12 cellular contexts compared by ENCODE assay signal in genomic region chr10:32050145-32050544, GRCh38. TPM values are rescaled to one million over a fixed set of nuclear protein-coding genes. Genes with fewer than 3 reads are reported as not detected.
A peak's percentile ranks its signal among the peaks of the same experiment; 100 is the strongest.
DNase-seq lines count a peak whose midpoint lies in the region; ATAC-seq, FAIRE-seq and TF ChIP-seq lines count a peak whose summit lies in the region.
"Had no signal": no experiment of that assay in that cellular context is flagged by ENCODE, and none has a peak within 500 bp of the region (broad histone marks: within the 10 kb centered on the region; RNA-seq: fewer than 3 reads in every experiment).

No MANE protein-coding gene starts in this region.

- H3K36me3 Mint-ChIP-seq in type B pancreatic cell = peaks cover 29% of the 10 kb centered on the region

- H3K36me3 ChIP-seq in heart left ventricle (peaks cover 0 to 35% (median 31%) of the 10 kb centered on the region in 9 donors), GM12878 (ENCODE audit: control insufficient read depth in 2 of 2, insufficient read depth in 2 of 2, low read length in 1 of 2) (peaks cover 0 to 8% of the 10 kb centered on the region in 2 experiments; a peak in 3 of 4 replicates)
- H3K36me3 ChIP-seq: pancreas had no signal

- TF ChIP-seq CTCF in heart left ventricle (IDR thresholded peaks at IDR 0.05) = no peak
- no peak for TF ChIP-seq CTCF in GM12878 (IDR thresholded peaks at IDR 0.05 in 2 of 3, conservative IDR thresholded peaks at IDR 0.05 in 1 of 3; ENCODE audit: control insufficient read depth in 2 of 3, extremely low read depth in 1 of 3, insufficient read depth in 1 of 3, low read depth in 3 of 3, low read length in 3 of 3)
- no peak for TF ChIP-seq CTCF in type B pancreatic cell (conservative IDR thresholded peaks at IDR 0.05)

- no peaks in the 10 kb centered on the region; the same call in 1 of the 2 replicates for H4K20me1 ChIP-seq in GM12878 (ENCODE audit: control insufficient read depth, insufficient read depth)

- no peak overlapping the region for H3K9ac ChIP-seq in GM12878 (ENCODE audit: control insufficient read depth, insufficient read depth, low read length)

- H3K27me3 ChIP-seq in heart left ventricle (no peaks in the 10 kb centered on the region), GM12878 (replicated peaks in 1 of 2; ENCODE audit: control insufficient read depth in 2 of 2, insufficient read depth in 2 of 2, low read length in 1 of 2) (no peaks in the 10 kb centered on the region)
- H3K27me3 ChIP-seq: pancreas had no signal

- TF ChIP-seq EP300 in GM12878 (IDR thresholded peaks at IDR 0.05; ENCODE audit: borderline replicate concordance in 1 of 2, control insufficient read depth in 1 of 2, low read depth in 2 of 2, low read length in 2 of 2) = no peak

- no peak overlapping the region for H2AFZ ChIP-seq in GM12878 (ENCODE audit: control insufficient read depth, low read depth, low read length)

- SMC1A ChIA-PET in GM12878 (lab: Charles Lee; ENCODE audit: uncharacterized antibody, unreplicated experiment) = interaction anchor here (0.9 to 1.4 kb wide), 5 partner anchors 9 to 188 kb away, joined by 3 to 6 read pairs (median 3); no protein-coding TSS in a partner anchor

- H3K4me3 ChIP-seq in heart left ventricle (peak overlapping the region in 1 of 12 donors; percentile 13), GM12878 (peak overlapping the region; percentile 7; the same call in 1 of the 2 replicates)
- H3K4me3 ChIP-seq: pancreas had no signal

- RAD21 ChIA-PET in GM12878 (lab: Charles Lee; ENCODE audit: unreplicated experiment) = interaction anchor here (1.1 kb wide), 2 partner anchors 9 to 188 kb away, joined by 3 to 5 read pairs; no protein-coding TSS in a partner anchor

- no peak for TF ChIP-seq RAD21 in GM12878 (IDR thresholded peaks at IDR 0.05; ENCODE audit: insufficient read depth, low read depth, low read length)

- ATAC-seq in heart left ventricle = peak in 3 of 4 donors; percentile 19 to 41 (median 29)
- ATAC-seq in GM12878 = no peak
- no peak for ATAC-seq in HG03196 (IDR thresholded peaks at IDR 0.05; ENCODE audit: unreplicated experiment)

- peak overlapping the region; percentile 72 for H3K27ac Mint-ChIP-seq in type B pancreatic cell

- H3K9me3 ChIP-seq in heart left ventricle = no peaks in the 10 kb centered on the region
- no peaks in the 10 kb centered on the region; the same call in 2 of the 3 replicates for H3K9me3 ChIP-seq in GM12878 (replicated peaks; ENCODE audit: control insufficient read depth, insufficient read depth, low read length)
- H3K9me3 ChIP-seq: pancreas had no signal

- no TSS peak for BruUV-seq in GM12878 (replicated peaks; lab: Mats Ljungman, UMichigan)

- CTCF ChIA-PET in GM12878 (lab: Yijun Ruan, JAX) = no interaction called here

- no peak for FAIRE-seq in GM12878 (lab: Jason Lieb, UNC)
- FAIRE-seq: pancreas had no signal

- H3K4me2 ChIP-seq in GM12878 (ENCODE audit: control insufficient read depth, insufficient read depth) = peak overlapping the region; percentile 1

- DNase-seq in heart left ventricle (no peak), cardiac septum (ENCODE audit: low spot score) (no peak), GM12878 (ENCODE audit: low read depth, low spot score) (no peak), islet precursor cell (peak; percentile 74), type B pancreatic cell (ENCODE audit: extremely low spot score, unreplicated experiment) (no peak), NCI-H748 treated with DMSO at 0.1 percent for 48 hours (lab: John Stamatoyannopoulos, UW) (no peak), SW 1271 (lab: John Stamatoyannopoulos, UW) (no peak)
- DNase-seq: activated CD8-positive, alpha-beta memory T cell treated with anti-CD3 and anti-CD28 coated beads, Interleukin-2, amount 50 U/mL, for 48 hours; NCI-H226; pancreas had no signal

- intact Hi-C loops in heart left ventricle (cut with DNase I) (loop anchor here in 6 of 10 donors (10.0 kb wide), 5 partner anchors 95 to 325 kb away; partner anchors contain the start of gene EPC1 (in 1 of the 6)), cardiac septum (cut with DNase I) (loop anchor here (10.0 kb wide), 1 partner anchor 325 kb away; no protein-coding TSS in a partner anchor), GM12878 (cut with micrococcal nuclease; ENCODE audit: unreplicated experiment) (loop anchor here (10.0 kb wide), 1 partner anchor 295 kb away; the partner anchor contains the start of gene EPC1)

- peak overlapping the region; percentile 16 for H3K4me3 Mint-ChIP-seq in type B pancreatic cell

- H3K27me3 Mint-ChIP-seq in type B pancreatic cell = no peaks in the 10 kb centered on the region

- TF ChIP-seq POLR2A in heart left ventricle (IDR thresholded peaks at IDR 0.05) = no peak
- no peak for TF ChIP-seq POLR2A in GM12878 (IDR thresholded peaks at IDR 0.05; ENCODE audit: low read depth, low read length)

- peaks cover 90% of the 10 kb centered on the region for H3K79me2 ChIP-seq in GM12878 (ENCODE audit: control insufficient read depth, insufficient read depth, low read length)

- H3K4me1 ChIP-seq in heart left ventricle (peaks cover 8 to 95% (median 70%) of the 10 kb centered on the region in 12 donors), GM12878 (ENCODE audit: control insufficient read depth, insufficient read depth, low read length) (peaks cover 6% of the 10 kb centered on the region; the same call in 1 of the 2 replicates)

- POLR2A ChIA-PET in GM12878 (lab: Charles Lee) = interaction anchor here (0.5 kb wide), 1 partner anchor 23 kb away, joined by 5 read pairs; no protein-coding TSS in a partner anchor

- H3K27ac ChIP-seq in heart left ventricle (peak overlapping the region in 2 of 12 donors; percentile 32 to 99), GM12878 (ENCODE audit: control insufficient read depth, insufficient read depth) (no peak overlapping the region)
- H3K27ac ChIP-seq: C4-2B, pancreas had no signal

- peaks cover 52% of the 10 kb centered on the region for H3K4me1 Mint-ChIP-seq in type B pancreatic cell (ENCODE audit: unreplicated experiment)

- H3K9me3 Mint-ChIP-seq in type B pancreatic cell = peaks cover 4% of the 10 kb centered on the region

- WGBS in heart left ventricle, 4 donors = 37 to 41% (median 37%) methylated on average over 5 of the region's 5 CpGs
- WGBS in GM12878 (ENCODE audit: insufficient coverage, insufficient replicate concordance, low lambda C conversion rate, missing lambda C conversion rate) = 80% methylated on average over 5 of the region's 5 CpGs

- in situ Hi-C loops in GM12878 (cut with MboI) = loop anchor here (10.0 kb wide), 2 partner anchors 295 to 325 kb away; partner anchors contain the start of gene EPC1

TF ChIP-seq in GM12878, 131 proteins besides CTCF, POLR2A, EP300 and RAD21:
- TF ChIP-seq RAD51 (IDR thresholded peaks at IDR 0.05) (peak; percentile 39; the same call in 1 of the 2 replicates), ZNF592 (IDR thresholded peaks at IDR 0.05) (no peak), IKZF2 (IDR thresholded peaks at IDR 0.05) (0 out of 4 replicates have a peak, but pooled peaks of 1 of the 2 experiments have one; percentile 9)
TF ChIP-seq in GM12878: peak in this region for 2.

RNA-seq across cellular contexts. Expression of gene KIF5B, which starts 6.1 kb away (rescaled TPM):
- total RNA-seq in heart left ventricle (100 to 1,000 TPM; 108 to 178 (median 150) TPM), cardiac septum (181 TPM), GM12878 (2014; rRNA removed) (32.6 and 38.7 TPM in 2 replicates), GM12878 (2014; rRNA removed; fragmentation: Illumina TruSeq; extraction: Trizol) (46.3 and 47.4 TPM in 2 replicates), GM12878 (2021) (41.3 and 42.3 TPM in 2 replicates), type B pancreatic cell (ENCODE audit: low replicate concordance) (88.3 and 95.7 TPM in 2 replicates)
- polyA plus RNA-seq in heart left ventricle (10 to 100 TPM; 65.6 to 82.6 TPM), GM12878 (2011; rRNA removed) (27.9 and 45.7 TPM in 2 replicates), GM12878 (2014; fragmentation: Illumina TruSeq; extraction: Trizol) (44.8 and 55.7 TPM in 2 replicates), GM12878 (2014; fragmentation: Nextera tagmentation; extraction: Ambion mirVana) (10 to 100 TPM; 14.7 to 15.3 TPM), GM12878 (2014; rRNA removed) (22.4 and 25.2 TPM in 2 replicates), GM12878 (2016; fragmentation: Nextera tagmentation; extraction: Ambion mirVana) (10 to 100 TPM; 33.5 to 34.0 TPM)
- 40.4 and 42.7 TPM in 2 replicates for total RNA-seq in GM12878 (2013; cell fraction: nucleolus; rRNA removed)
- polyA plus RNA-seq in GM12878 (2011; ENCODE audit: low read depth) = 14.0 TPM
- polyA plus RNA-seq in GM12878 (2011; cell fraction: cytosol; rRNA removed) = 8.2 and 9.0 TPM in 2 replicates
- 13.7 and 18.2 TPM in 2 replicates for polyA plus RNA-seq in GM12878 (2011; cell fraction: nucleus; rRNA removed)
- polyA plus RNA-seq in GM12878 (2012) = 21.0 and 25.6 TPM in 2 replicates
- polyA minus RNA-seq in GM12878 (2011; rRNA and poly(A)+ RNA removed) = 15.8 and 29.3 TPM in 2 replicates
- polyA minus RNA-seq in GM12878 (2011; cell fraction: cytosol; rRNA and poly(A)+ RNA removed) = 12.6 and 15.2 TPM in 2 replicates
- 11.5 and 18.0 TPM in 2 replicates for polyA minus RNA-seq in GM12878 (2011; cell fraction: nucleus; rRNA and poly(A)+ RNA removed)

Comparison
In these comparisons a context has a peak if more than half of its experiments do, and no peak if none do; other contexts are left out.
1. ATAC-seq: peak in heart left ventricle (3 of 4); none in GM12878 (single experiment) and HG03196 (single experiment).